8 cellular contexts compared by ENCODE assay signal in the genomic region with DNA sequence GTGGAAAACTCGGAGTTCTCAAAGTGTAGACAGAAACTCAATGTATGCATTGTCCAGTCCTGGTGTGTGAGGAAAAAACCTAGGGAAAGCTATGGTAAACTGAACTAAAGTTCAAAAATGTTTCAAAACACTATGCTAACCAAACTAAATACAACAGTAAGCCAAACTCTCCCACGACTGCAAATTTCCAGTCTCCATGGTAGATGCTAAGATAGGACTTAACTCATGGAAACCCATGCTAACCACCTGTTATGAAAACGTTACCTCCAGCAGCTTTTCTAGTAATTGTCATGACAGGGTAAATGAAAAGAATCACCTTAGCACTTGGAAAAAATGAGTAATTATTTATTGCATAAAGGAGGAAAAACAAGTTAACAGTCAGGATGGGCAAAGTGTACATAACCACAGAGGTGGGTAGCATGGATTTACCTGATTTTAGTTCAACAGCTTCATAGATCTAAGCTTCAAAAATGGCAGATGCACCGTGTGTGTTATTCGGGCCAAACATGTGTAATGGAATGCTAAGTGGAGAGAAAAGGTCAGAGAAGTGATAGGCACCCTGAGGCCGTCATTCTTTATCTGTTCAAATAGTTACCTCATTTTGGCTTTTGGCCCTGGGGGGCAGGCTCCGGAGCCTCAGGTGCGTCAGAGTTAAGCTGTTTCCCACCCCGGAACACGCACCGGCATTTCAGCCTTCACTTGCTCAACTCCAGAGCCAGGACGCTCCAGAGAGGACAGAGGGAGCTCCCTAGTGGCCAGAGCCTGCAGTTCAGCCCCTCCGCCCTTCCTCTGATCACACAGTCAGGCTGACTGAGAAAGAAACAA.
DNase-seq lines count a peak whose midpoint lies in the region; ATAC-seq and TF ChIP-seq lines count a peak whose summit lies in the region.

No MANE protein-coding gene starts in this region.

- H3K9me3 ChIP-seq in right atrium auricular region = no peaks in the 10 kb centered on the region

- ATAC-seq in HG02642 (IDR thresholded peaks at IDR 0.05; ENCODE audit: poor library complexity, unreplicated experiment) = peak; percentile 100

- H3K4me1 ChIP-seq in right atrium auricular region = peaks cover 0 to 5% of the 10 kb centered on the region in 2 donors

- H3K27me3 ChIP-seq in right atrium auricular region = no peaks in the 10 kb centered on the region

- peak; percentile 96 for TF ChIP-seq CTCF in GM12874 (IDR thresholded peaks at IDR 0.05; ENCODE audit: insufficient read depth, low read depth, low read length)
- peak; percentile 81 to 91 for TF ChIP-seq CTCF in right atrium auricular region (IDR thresholded peaks at IDR 0.05)
- peak; percentile 99 for TF ChIP-seq CTCF in retinal pigment epithelial cell (conservative IDR thresholded peaks at IDR 0.05; ENCODE audit: low read depth, low read length)

- H3K27ac ChIP-seq in right atrium auricular region = no peak overlapping the region

- H3K4me3 ChIP-seq in right atrium auricular region (peak overlapping the region; percentile 30 to 41), retinal pigment epithelial cell (ENCODE audit: low read length) (peak overlapping the region; percentile 37)

- DNase-seq in NCI-H1092 (lab: John Stamatoyannopoulos, UW) (peak; percentile 6), T-helper 1 cell (peak; percentile 51 to 88 (median 72)), amniotic epithelial cell (ENCODE audit: low read depth) (peak; percentile 74), right atrium auricular region (ENCODE audit: low spot score) (peak; percentile 89), retinal pigment epithelial cell (ENCODE audit: low read depth) (peak; percentile 34), cerebellar nuclear complex (lab: John Stamatoyannopoulos, UW) (no peak)

- no peaks in the 10 kb centered on the region for H3K36me3 ChIP-seq in right atrium auricular region

Comparison
In these comparisons a context has a peak if more than half of its experiments do, and no peak if none do; other contexts are left out.
1. DNase-seq: peak in NCI-H1092 (single experiment), T-helper 1 cell (5 of 5), amniotic epithelial cell (single experiment), right atrium auricular region (single experiment) and retinal pigment epithelial cell (single experiment); none in cerebellar nuclear complex (0 of 2).
2. Peak in every context shown above with its lines, with median percentiles within 50 percentile points of each other: CTCF ChIP-seq.